ENCODE assay signal across 8 cellular contexts in the genomic region with DNA sequence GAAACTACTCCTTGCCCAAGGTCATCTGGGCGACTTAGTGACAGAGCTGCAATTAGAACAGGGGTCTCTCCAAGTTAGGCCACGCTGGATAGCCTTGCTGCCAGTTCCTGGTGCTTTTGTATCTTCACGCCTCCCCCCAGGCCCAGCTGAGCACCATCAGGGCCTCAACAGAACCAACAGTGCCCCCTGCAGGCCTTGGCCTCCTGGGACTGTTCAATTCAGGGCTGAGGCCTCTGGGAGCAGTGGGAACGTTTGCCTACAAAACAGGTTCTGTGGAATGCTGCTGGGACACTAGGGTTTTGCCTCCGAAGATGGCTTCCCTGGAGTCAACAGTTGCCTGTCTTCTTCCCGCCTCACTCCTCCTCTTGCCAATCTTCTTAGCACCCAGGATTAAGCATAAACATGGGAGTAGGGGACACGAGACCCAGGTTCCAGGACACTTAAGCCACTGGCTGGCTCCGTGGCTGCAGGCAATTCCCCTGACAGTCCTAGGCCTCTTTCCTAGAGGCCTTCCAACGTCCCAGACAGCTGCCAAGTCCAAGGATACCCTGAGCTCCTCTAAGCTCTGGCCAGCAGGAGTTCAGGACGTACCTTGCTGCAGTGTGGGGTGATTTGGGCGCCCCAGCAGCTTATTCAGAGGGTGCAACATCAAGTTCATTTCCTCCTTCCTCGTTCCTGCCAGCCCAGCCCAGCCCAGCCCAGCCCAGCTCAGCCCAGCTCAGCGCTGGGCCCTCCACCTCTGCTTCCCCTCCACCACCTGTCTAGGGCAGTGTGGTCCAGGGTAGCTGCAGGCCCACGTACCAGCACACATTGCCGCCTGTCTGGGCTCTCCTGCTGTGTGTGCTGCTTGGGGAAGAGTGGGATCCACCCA.
DNase-seq lines count a peak whose midpoint lies in the region; ATAC-seq, FAIRE-seq and TF ChIP-seq lines count a peak whose summit lies in the region.

No MANE protein-coding gene starts in this region.

- H3K27me3 Mint-ChIP-seq in activated naive CD4-positive, alpha-beta T cell treated with anti-CD3 and anti-CD28 coated beads for 36 hours (ENCODE audit: low read depth) = peaks cover 4% of the 10 kb centered on the region

- no peaks in the 10 kb centered on the region for H3K4me1 ChIP-seq in PC-9 (replicated peaks; ENCODE audit: insufficient read depth)

- H3K79me2 ChIP-seq in PC-9 (ENCODE audit: low read depth) = no peaks in the 10 kb centered on the region

- DNase-seq in Ammon's horn (ENCODE audit: low spot score) = peak; percentile 78
- DNase-seq in H54 (ENCODE audit: insufficient read length, low spot score) = peak; percentile 74
- peak in 1 of 2 experiments; percentile 6 for DNase-seq in PC-9
- DNase-seq in activated naive CD4-positive, alpha-beta T cell treated with anti-CD3 and anti-CD28 coated beads for 36 hours = peak; percentile 67
- peak; percentile 90 for DNase-seq in iPS-NIHi11 (ENCODE audit: low spot score)
- peak; percentile 54 to 69 for DNase-seq in stimulated activated CD4-positive, alpha-beta T cell treated with anti-CD3 and anti-CD28 coated beads, Interleukin-2, amount 100 ng/mL, for 24 hours

- no peaks in the 10 kb centered on the region for H3K36me3 ChIP-seq in PC-9 (ENCODE audit: low read depth)

- H3K9me3 Mint-ChIP-seq in activated naive CD4-positive, alpha-beta T cell treated with anti-CD3 and anti-CD28 coated beads for 36 hours = peaks cover 8% of the 10 kb centered on the region

- no peaks in the 10 kb centered on the region for H3K36me3 Mint-ChIP-seq in activated naive CD4-positive, alpha-beta T cell treated with anti-CD3 and anti-CD28 coated beads for 36 hours (ENCODE audit: low read depth)

- no peak overlapping the region for H3K4me3 ChIP-seq in PC-9

- TF ChIP-seq CTCF in PC-9 (conservative IDR thresholded peaks at IDR 0.05) = peak; percentile 43; the same call in 1 of the 2 replicates

- H3K9me3 ChIP-seq in PC-9 (ENCODE audit: insufficient read depth, low read depth) = no peaks in the 10 kb centered on the region

- POLR2A ChIA-PET in PC-9 (lab: Charles Lee; ENCODE audit: unreplicated experiment) = no interaction called here

- ATAC-seq in GM21447 (IDR thresholded peaks at IDR 0.05; ENCODE audit: unreplicated experiment) (no peak), GM18498 (IDR thresholded peaks at IDR 0.05; ENCODE audit: unreplicated experiment) (no peak)

- peaks cover 35% of the 10 kb centered on the region for H3K27me3 ChIP-seq in PC-9 (ENCODE audit: insufficient read depth, low read depth)

- no peak for TF ChIP-seq POLR2A in H54 (IDR thresholded peaks at IDR 0.05; ENCODE audit: low read depth, low read length)

- H3K9me2 ChIP-seq in PC-9 (ENCODE audit: insufficient read depth) = no peaks in the 10 kb centered on the region

- H3K4me3 Mint-ChIP-seq in activated naive CD4-positive, alpha-beta T cell treated with anti-CD3 and anti-CD28 coated beads for 36 hours = no peak overlapping the region

- H3K4me1 Mint-ChIP-seq in activated naive CD4-positive, alpha-beta T cell treated with anti-CD3 and anti-CD28 coated beads for 36 hours (ENCODE audit: low read depth) = peaks cover 3% of the 10 kb centered on the region

- intact Hi-C loops in PC-9 (cut with micrococcal nuclease; ENCODE audit: unreplicated experiment) = no loop called here
- intact Hi-C loops in activated naive CD4-positive, alpha-beta T cell treated with anti-CD3 and anti-CD28 coated beads for 36 hours (cut with micrococcal nuclease) = loop anchor here (1.0 to 10.0 kb wide), 3 partner anchors 220 to 528 kb away; no protein-coding TSS in a partner anchor

- H2AFZ ChIP-seq in PC-9 = no peak overlapping the region

- no peak overlapping the region for H3K4me2 ChIP-seq in PC-9

- CTCF ChIA-PET in PC-9 (lab: Charles Lee) = no interaction called here
- CTCF ChIA-PET in activated naive CD4-positive, alpha-beta T cell treated with anti-CD3 and anti-CD28 coated beads for 36 hours (lab: Charles Lee) = interaction anchor here (0.6 to 1.6 kb wide), 3 partner anchors 9 to 34 kb away, joined by 3 to 4 read pairs (median 3); no protein-coding TSS in a partner anchor

- no peak for FAIRE-seq in H54 (lab: Jason Lieb, UNC)

- no peak overlapping the region for H3K27ac Mint-ChIP-seq in activated naive CD4-positive, alpha-beta T cell treated with anti-CD3 and anti-CD28 coated beads for 36 hours

- H4K20me1 ChIP-seq in PC-9 (ENCODE audit: insufficient read depth) = no peaks in the 10 kb centered on the region

- H3K27ac ChIP-seq in PC-9 = no peak overlapping the region

- peaks cover 8% of the 10 kb centered on the region; the same call in 1 of the 2 replicates for H3F3A ChIP-seq in PC-9 (ENCODE audit: insufficient read depth, low read depth)

- no TSS peak for BruUV-seq in PC-9 (replicated peaks; lab: Mats Ljungman, UMichigan)
